In genomic region chr1:53145942-53146708, GRCh38 we compare ENCODE assay signal across 9 cellular contexts. TPM values are rescaled to one million over a fixed set of nuclear protein-coding genes. Genes with fewer than 3 reads are reported as not detected.
DNase-seq lines count a peak whose midpoint lies in the region; ATAC-seq and TF ChIP-seq lines count a peak whose summit lies in the region.
"Had no signal": no experiment of that assay in that cellular context is flagged by ENCODE, and none has a peak within 500 bp of the region (broad histone marks: within the 10 kb centered on the region; RNA-seq: fewer than 3 reads in every experiment).

No MANE protein-coding gene starts in this region.

- no peaks in the 10 kb centered on the region for H3K4me1 Mint-ChIP-seq in T-helper 2 cell treated with Interferon-gamma antibody and Interleukin-4, amounts not matched to agents 5 μg/mL and 100 μg/mL, for 36 hours (ENCODE audit: low read depth)
- H3K4me1 Mint-ChIP-seq in immature natural killer cell = no peaks in the 10 kb centered on the region

- POLR2A ChIA-PET in AG04449 (lab: Yijun Ruan, JAX) = interaction anchor here (1.1 to 1.8 kb wide), 4 partner anchors 8 to 38 kb away, joined by 3 to 8 read pairs (median 4); no protein-coding TSS in a partner anchor

- H3K27ac Mint-ChIP-seq in T-helper 2 cell treated with Interferon-gamma antibody and Interleukin-4, amounts not matched to agents 5 μg/mL and 100 μg/mL, for 36 hours = no peak overlapping the region
- no peak overlapping the region for H3K27ac Mint-ChIP-seq in immature natural killer cell

- no peak overlapping the region for H3K4me3 Mint-ChIP-seq in T-helper 2 cell treated with Interferon-gamma antibody and Interleukin-4, amounts not matched to agents 5 μg/mL and 100 μg/mL, for 36 hours
- H3K4me3 Mint-ChIP-seq in immature natural killer cell = no peak overlapping the region

- DNase-seq in AG04449 (ENCODE audit: low read depth, low spot score) = peak; percentile 99
- peak; percentile 13 for DNase-seq in NCI-H446 treated with DMSO at 0.1 percent for 48 hours (lab: John Stamatoyannopoulos, UW)
- DNase-seq in epithelial cell of prostate (ENCODE audit: low read depth, low spot score) = peak; percentile 86
- peak; percentile 100 for DNase-seq in myocyte (ENCODE audit: low read depth)
- DNase-seq in T-helper 2 cell treated with Interferon-gamma antibody and Interleukin-4, amounts not matched to agents 5 μg/mL and 100 μg/mL, for 36 hours (ENCODE audit: low spot score) = no peak
- no peak for DNase-seq in activated gamma-delta T cell treated with Interleukin-2 at 50 U/mL for 16 hours
- no peak for DNase-seq in immature natural killer cell
- DNase-seq: stimulated activated CD4-positive, alpha-beta T cell treated with anti-CD3 and anti-CD28 coated beads, Interleukin-15, amount 100 ng/mL, for 24 hours had no signal

- peak overlapping the region; percentile 20 for H3K27ac ChIP-seq in epithelial cell of prostate

- CTCF ChIA-PET in AG04449 (lab: Yijun Ruan, JAX) = interaction anchor here (1.1 to 1.9 kb wide), 3 partner anchors 34 to 224 kb away, joined by 3 to 5 read pairs (median 3); partner anchors contain the start of gene ECHDC2

- peaks cover 4% of the 10 kb centered on the region for H3K27me3 Mint-ChIP-seq in T-helper 2 cell treated with Interferon-gamma antibody and Interleukin-4, amounts not matched to agents 5 μg/mL and 100 μg/mL, for 36 hours (ENCODE audit: low read depth)
- peaks cover 0 to 3% (median 1%) of the 10 kb centered on the region in 3 donors for H3K27me3 Mint-ChIP-seq in immature natural killer cell (ENCODE audit: low read depth in 3 of 3)

- peak overlapping the region; percentile 26; the same call in 1 of the 2 replicates for H3K4me3 ChIP-seq in AG04449 (ENCODE audit: low read depth, low read length)

- H3K36me3 Mint-ChIP-seq in T-helper 2 cell treated with Interferon-gamma antibody and Interleukin-4, amounts not matched to agents 5 μg/mL and 100 μg/mL, for 36 hours (ENCODE audit: low read depth) = no peaks in the 10 kb centered on the region
- H3K36me3 Mint-ChIP-seq in immature natural killer cell = no peaks in the 10 kb centered on the region

- TF ChIP-seq CTCF in AG04449 (IDR thresholded peaks at IDR 0.05; ENCODE audit: insufficient read depth, low read length, missing control alignments) = no peak

- no peaks in the 10 kb centered on the region for H3K9me3 Mint-ChIP-seq in T-helper 2 cell treated with Interferon-gamma antibody and Interleukin-4, amounts not matched to agents 5 μg/mL and 100 μg/mL, for 36 hours
- no peaks in the 10 kb centered on the region for H3K9me3 Mint-ChIP-seq in immature natural killer cell

- no peak for ATAC-seq in HG03571 (IDR thresholded peaks at IDR 0.05; ENCODE audit: unreplicated experiment)

RNA-seq across cellular contexts. Expression of gene SLC1A7, which starts 3.7 kb away (rescaled TPM):
- total RNA-seq in myocyte = 0.21 and 0.29 TPM in 2 replicates
- 0.20 TPM for polyA plus RNA-seq in myocyte (2012)
- polyA plus RNA-seq in immature natural killer cell = 1 to 10 TPM; 2.1 to 6.4 (median 4.8) TPM

RNA-seq across cellular contexts. Expression of gene CPT2, which starts 50.5 kb away (rescaled TPM):
- 16.7 and 18.3 TPM in 2 replicates for total RNA-seq in myocyte
- 12.4 TPM for polyA plus RNA-seq in myocyte (2012)
- polyA plus RNA-seq in immature natural killer cell = 10 to 100 TPM; 11.6 to 21.8 (median 20.7) TPM

Comparison
In these comparisons a context has a peak if more than half of its experiments do, and no peak if none do; other contexts are left out.
1. DNase-seq: peak in AG04449 (single experiment), NCI-H446 treated with DMSO at 0.1 percent for 48 hours (single experiment), epithelial cell of prostate (single experiment) and myocyte (single experiment); none in T-helper 2 cell treated with Interferon-gamma antibody and Interleukin-4, amounts not matched to agents 5 μg/mL and 100 μg/mL, for 36 hours (single experiment), activated gamma-delta T cell treated with Interleukin-2 at 50 U/mL for 16 hours (single experiment) and immature natural killer cell (0 of 3).